25 cellular contexts compared by ENCODE assay signal in genomic region chr16:49763826-49764225, GRCh38.
"Had no signal": no experiment of that assay in that cellular context is flagged by ENCODE, and none has a peak within 500 bp of the region (broad histone marks: within the 10 kb centered on the region; RNA-seq: fewer than 3 reads in every experiment).

No MANE protein-coding gene starts in this region.

- H3K27me3 ChIP-seq: esophagus muscularis mucosa had no signal

- H3K4me1 Mint-ChIP-seq: activated CD4-positive, alpha-beta memory T cell treated with anti-CD3 and anti-CD28 coated beads, Interleukin-2, amount 10 ng/mL, durations not matched to agents 7 days and 5 days; activated CD8-positive, alpha-beta memory T cell treated with anti-CD3 and anti-CD28 coated beads, Interleukin-2, amount 10 ng/mL, durations not matched to agents 7 days and 5 days; activated naive CD8-positive, alpha-beta T cell treated with anti-CD3 and anti-CD28 coated beads for 36 hours; activated T-helper 17 cell treated with anti-CD3 and anti-CD28 coated beads, Interleukin-2, amount 50 U/mL, for 72 hours; stimulated activated effector memory CD8-positive, alpha-beta T cell treated with anti-CD3 and anti-CD28 coated beads, Interleukin-12 subunit alpha, Interleukin-12 subunit beta, amount 100 ng/mL, for 72 hours; T-cell had no signal

- H3K9me3 ChIP-seq: esophagus muscularis mucosa, lower lobe of right lung, psoas muscle, thoracic aorta had no signal

- H3K27me3 Mint-ChIP-seq: activated CD4-positive, alpha-beta memory T cell treated with anti-CD3 and anti-CD28 coated beads, Interleukin-2, amount 10 ng/mL, durations not matched to agents 7 days and 5 days; activated CD8-positive, alpha-beta memory T cell treated with anti-CD3 and anti-CD28 coated beads, Interleukin-2, amount 10 ng/mL, durations not matched to agents 7 days and 5 days; activated naive CD8-positive, alpha-beta T cell treated with anti-CD3 and anti-CD28 coated beads for 36 hours; activated T-helper 17 cell treated with anti-CD3 and anti-CD28 coated beads, Interleukin-2, amount 50 U/mL, for 72 hours; T-cell had no signal

- H3K9me3 Mint-ChIP-seq: activated CD4-positive, alpha-beta memory T cell treated with anti-CD3 and anti-CD28 coated beads, Interleukin-2, amount 10 ng/mL, durations not matched to agents 7 days and 5 days; activated naive CD8-positive, alpha-beta T cell treated with anti-CD3 and anti-CD28 coated beads for 36 hours; activated T-helper 17 cell treated with anti-CD3 and anti-CD28 coated beads, Interleukin-2, amount 50 U/mL, for 72 hours; brain; neural crest cell; stimulated activated effector memory CD8-positive, alpha-beta T cell treated with anti-CD3 and anti-CD28 coated beads, Interleukin-12 subunit alpha, Interleukin-12 subunit beta, amount 100 ng/mL, for 72 hours; T-cell had no signal

- H3K27ac ChIP-seq: esophagus muscularis mucosa, lower lobe of right lung, psoas muscle, SK-N-MC, skin epidermis, thoracic aorta had no signal

- H3K4me3 Mint-ChIP-seq: activated CD4-positive, alpha-beta memory T cell treated with anti-CD3 and anti-CD28 coated beads, Interleukin-2, amount 10 ng/mL, durations not matched to agents 7 days and 5 days; activated CD8-positive, alpha-beta memory T cell treated with anti-CD3 and anti-CD28 coated beads, Interleukin-2, amount 10 ng/mL, durations not matched to agents 7 days and 5 days; activated naive CD8-positive, alpha-beta T cell treated with anti-CD3 and anti-CD28 coated beads for 36 hours; activated T-helper 17 cell treated with anti-CD3 and anti-CD28 coated beads, Interleukin-2, amount 50 U/mL, for 72 hours; brain; neural crest cell; stimulated activated effector memory CD8-positive, alpha-beta T cell treated with anti-CD3 and anti-CD28 coated beads, Interleukin-12 subunit alpha, Interleukin-12 subunit beta, amount 100 ng/mL, for 72 hours; T-cell had no signal

- H3K4me1 ChIP-seq: psoas muscle had no signal

- DNase-seq: activated CD4-positive, alpha-beta memory T cell treated with anti-CD3 and anti-CD28 coated beads, Interleukin-2, amount 10 ng/mL, durations not matched to agents 7 days and 5 days; activated CD4-positive, alpha-beta T cell treated with anti-CD3 and anti-CD28 coated beads for 48 hours; activated CD4-positive, CD25-positive, alpha-beta regulatory T cell; activated CD8-positive, alpha-beta memory T cell treated with anti-CD3 and anti-CD28 coated beads, Interleukin-2, amount 10 ng/mL, durations not matched to agents 7 days and 5 days; activated naive CD4-positive, alpha-beta T cell; activated naive CD8-positive, alpha-beta T cell treated with anti-CD3 and anti-CD28 coated beads for 36 hours; amniotic stem cell; cortex of kidney; effector CD4-positive, alpha-beta T cell; left cardiac atrium; lower lobe of right lung; midbrain; psoas muscle; right cardiac atrium; stimulated activated CD4-positive, alpha-beta T cell treated with anti-CD3 and anti-CD28 coated beads, Interleukin-15, amount 100 ng/mL, for 24 hours; stimulated activated CD4-positive, alpha-beta T cell treated with anti-CD3 and anti-CD28 coated beads, Interleukin-4, amount 100 ng/mL, for 24 hours; T-cell had no signal

- H3K36me3 ChIP-seq: esophagus muscularis mucosa, lower lobe of right lung, thoracic aorta had no signal

- ATAC-seq: activated CD8-positive, alpha-beta memory T cell treated with anti-CD3 and anti-CD28 coated beads, Interleukin-2, amount 10 ng/mL, durations not matched to agents 7 days and 5 days; activated T-helper 17 cell treated with anti-CD3 and anti-CD28 coated beads, Interleukin-2, amount 50 U/mL, for 72 hours; left cardiac atrium; lower lobe of right lung; psoas muscle; right cardiac atrium; stimulated activated effector memory CD8-positive, alpha-beta T cell treated with anti-CD3 and anti-CD28 coated beads, Interleukin-12 subunit alpha, Interleukin-12 subunit beta, amount 100 ng/mL, for 72 hours; T-cell had no signal

- H3K27ac Mint-ChIP-seq: activated CD4-positive, alpha-beta memory T cell treated with anti-CD3 and anti-CD28 coated beads, Interleukin-2, amount 10 ng/mL, durations not matched to agents 7 days and 5 days; activated CD8-positive, alpha-beta memory T cell treated with anti-CD3 and anti-CD28 coated beads, Interleukin-2, amount 10 ng/mL, durations not matched to agents 7 days and 5 days; activated naive CD8-positive, alpha-beta T cell treated with anti-CD3 and anti-CD28 coated beads for 36 hours; activated T-helper 17 cell treated with anti-CD3 and anti-CD28 coated beads, Interleukin-2, amount 50 U/mL, for 72 hours; stimulated activated effector memory CD8-positive, alpha-beta T cell treated with anti-CD3 and anti-CD28 coated beads, Interleukin-12 subunit alpha, Interleukin-12 subunit beta, amount 100 ng/mL, for 72 hours; T-cell had no signal

- H3K4me3 ChIP-seq: esophagus muscularis mucosa, lower lobe of right lung, psoas muscle, SK-N-MC, skin epidermis, thoracic aorta had no signal

- H3K36me3 Mint-ChIP-seq: activated CD8-positive, alpha-beta memory T cell treated with anti-CD3 and anti-CD28 coated beads, Interleukin-2, amount 10 ng/mL, durations not matched to agents 7 days and 5 days; activated naive CD8-positive, alpha-beta T cell treated with anti-CD3 and anti-CD28 coated beads for 36 hours; brain; stimulated activated effector memory CD8-positive, alpha-beta T cell treated with anti-CD3 and anti-CD28 coated beads, Interleukin-12 subunit alpha, Interleukin-12 subunit beta, amount 100 ng/mL, for 72 hours; T-cell had no signal
